Comparison of ENCODE assay signal across 8 cellular contexts in genomic region chr3:171461087-171461917, GRCh38. TPM values are rescaled to one million over a fixed set of nuclear protein-coding genes. Genes with fewer than 3 reads are reported as not detected.
A peak's percentile ranks its signal among the peaks of the same experiment; 100 is the strongest.
DNase-seq lines count a peak whose midpoint lies in the region; ATAC-seq, FAIRE-seq and TF ChIP-seq lines count a peak whose summit lies in the region.

No MANE protein-coding gene starts in this region.

- H3K9me3 ChIP-seq in SK-N-SH = no peaks in the 10 kb centered on the region
- no peaks in the 10 kb centered on the region for H3K9me3 ChIP-seq in liver (ENCODE audit: control insufficient read depth in 4 of 4, low read length in 3 of 4)
- no peaks in the 10 kb centered on the region for H3K9me3 ChIP-seq in stomach smooth muscle (ENCODE audit: control insufficient read depth in 2 of 2, low read length in 2 of 2)

- peak; percentile 23 for ATAC-seq in GM21390 (IDR thresholded peaks at IDR 0.05; ENCODE audit: unreplicated experiment)

- H3K4me3 Mint-ChIP-seq in chondrocyte (ENCODE audit: unreplicated experiment) = peak overlapping the region; percentile 96

- no peak for TF ChIP-seq EP300 in SK-N-SH (IDR thresholded peaks at IDR 0.05; ENCODE audit: borderline replicate concordance in 1 of 2, low read depth in 1 of 2, low read length in 1 of 2)

- no peaks in the 10 kb centered on the region for H3K9me3 Mint-ChIP-seq in chondrocyte (ENCODE audit: low read depth)

- peak overlapping the region; percentile 90 for H3K27ac Mint-ChIP-seq in chondrocyte (ENCODE audit: unreplicated experiment)

- peak overlapping the region; percentile 82 for H3K4me2 ChIP-seq in SK-N-SH

- H3K27me3 ChIP-seq in SK-N-SH (ENCODE audit: insufficient read depth) (no peaks in the 10 kb centered on the region), liver (ENCODE audit: control insufficient read depth in 4 of 4, insufficient read depth in 4 of 4, low read length in 3 of 4) (no peaks in the 10 kb centered on the region), stomach smooth muscle (ENCODE audit: control insufficient read depth in 1 of 2, insufficient read depth in 2 of 2, low read length in 2 of 2) (no peaks in the 10 kb centered on the region)

- DNase-seq in DMS79 treated with DMSO at 0.1 percent for 48 hours (lab: John Stamatoyannopoulos, UW) (peak; percentile 49), HPDE6-E6E7 (ENCODE audit: extremely low spot score) (peak; percentile 14), SK-N-SH (no peak), chondrocyte (ENCODE audit: low spot score) (no peak), frontal cortex (ENCODE audit: low spot score in 2 of 2) (no peak)

- 8% methylated on average over 15 of the region's 22 CpGs for WGBS in SK-N-SH (ENCODE audit: low lambda C conversion rate)
- 4% methylated on average over 22 of the region's 22 CpGs for WGBS in liver

- H3K36me3 Mint-ChIP-seq in chondrocyte (ENCODE audit: low read depth) = no peaks in the 10 kb centered on the region

- no peak for TF ChIP-seq CTCF in SK-N-SH (IDR thresholded peaks at IDR 0.05)
- no peak for TF ChIP-seq CTCF in chondrocyte (IDR thresholded peaks at IDR 0.05)
- no peak for TF ChIP-seq CTCF in liver (IDR thresholded peaks at IDR 0.05; ENCODE audit: low read depth, low read length, missing input control)

- H3F3A ChIP-seq in SK-N-SH (replicated peaks; ENCODE audit: insufficient read depth) = no peaks in the 10 kb centered on the region

- peaks cover 0 to 5% of the 10 kb centered on the region in 2 experiments; a peak in 1 of 4 replicates for H3K4me1 ChIP-seq in SK-N-SH (ENCODE audit: control insufficient read depth in 1 of 2, insufficient read depth in 2 of 2, low read depth in 1 of 2, low read length in 1 of 2)
- H3K4me1 ChIP-seq in liver (ENCODE audit: control insufficient read depth in 4 of 4, insufficient read depth in 4 of 4, low read length in 3 of 4) = peaks cover 4 to 25% (median 12%) of the 10 kb centered on the region in 4 donors
- H3K4me1 ChIP-seq in stomach smooth muscle (ENCODE audit: control insufficient read depth, insufficient read depth, low read length) = peaks cover 23% of the 10 kb centered on the region

- H3K4me3 ChIP-seq in SK-N-SH (ENCODE audit: low read depth in 2 of 2, low read length in 1 of 2) = peak overlapping the region; percentile 80 to 93
- peak overlapping the region; percentile 82 to 93 (median 92) for H3K4me3 ChIP-seq in liver (ENCODE audit: low read depth in 1 of 3, low read length in 3 of 3)
- peak overlapping the region; percentile 83 to 88 for H3K4me3 ChIP-seq in stomach smooth muscle (ENCODE audit: low read length in 2 of 2)

- H3K9me2 ChIP-seq in SK-N-SH = no peaks in the 10 kb centered on the region

- peak overlapping the region; percentile 73 to 85 for H3K27ac ChIP-seq in SK-N-SH (ENCODE audit: low read depth in 2 of 2, low read length in 1 of 2)
- peak overlapping the region in 1 of 2 donors; percentile 17 for H3K27ac ChIP-seq in liver (ENCODE audit: low read depth in 1 of 2, low read length in 2 of 2)
- peak overlapping the region; percentile 76 for H3K27ac ChIP-seq in stomach smooth muscle (ENCODE audit: low read length)

- TF ChIP-seq RAD21 in SK-N-SH (IDR thresholded peaks at IDR 0.05; ENCODE audit: low read length) (no peak), liver (IDR thresholded peaks at IDR 0.05) (no peak)

- POLR2A ChIA-PET in SK-N-SH (lab: Yijun Ruan, JAX) = no interaction called here

- no peak for FAIRE-seq in frontal cortex (lab: Jason Lieb, UNC)

- peak overlapping the region; percentile 73 for H3K9ac ChIP-seq in SK-N-SH
- H3K9ac ChIP-seq in liver (ENCODE audit: low read depth in 1 of 2, low read length in 2 of 2) = peak overlapping the region; percentile 0 to 53
- peak overlapping the region; percentile 45 to 81 for H3K9ac ChIP-seq in stomach smooth muscle (ENCODE audit: low read length in 2 of 2)

- CTCF ChIA-PET in SK-N-SH (lab: Yijun Ruan, JAX) = interaction anchor here (0.8 to 2.1 kb wide), 16 partner anchors 8 to 499 kb away, joined by 3 to 9 read pairs (median 3); no protein-coding TSS in a partner anchor

- H3K27me3 Mint-ChIP-seq in chondrocyte (ENCODE audit: low read depth) = no peaks in the 10 kb centered on the region

- peaks cover 38% of the 10 kb centered on the region for H3K4me1 Mint-ChIP-seq in chondrocyte (ENCODE audit: low read depth)

- peaks cover 49% of the 10 kb centered on the region for H3K79me2 ChIP-seq in SK-N-SH (ENCODE audit: insufficient read depth)

- H3K36me3 ChIP-seq in SK-N-SH (replicated peaks in 1 of 2; ENCODE audit: control insufficient read depth in 1 of 2, insufficient read depth in 2 of 2, low read length in 1 of 2) = no peaks in the 10 kb centered on the region
- H3K36me3 ChIP-seq in liver (ENCODE audit: control insufficient read depth in 4 of 4, insufficient read depth in 3 of 4, low read depth in 1 of 4, low read length in 3 of 4) = no peaks in the 10 kb centered on the region
- no peaks in the 10 kb centered on the region for H3K36me3 ChIP-seq in stomach smooth muscle (ENCODE audit: control insufficient read depth in 2 of 2, insufficient read depth in 2 of 2, low read length in 2 of 2)

- H2AFZ ChIP-seq in SK-N-SH (ENCODE audit: low read depth) = peak overlapping the region; percentile 50

- H4K20me1 ChIP-seq in SK-N-SH (ENCODE audit: insufficient read depth) = peaks cover 6% of the 10 kb centered on the region; the same call in 1 of the 2 replicates

TF ChIP-seq in SK-N-SH, 30 proteins besides CTCF, POLR2A, EP300 and RAD21:
- TF ChIP-seq MAX (IDR thresholded peaks at IDR 0.05; ENCODE audit: low read depth) (peak; percentile 11; the same call in 1 of the 2 replicates), ELF1 (IDR thresholded peaks at IDR 0.05) (no peak), FOXM1 (IDR thresholded peaks at IDR 0.05; ENCODE audit: low read depth) (0 out of 2 replicates have a peak, but pooled peaks have one; percentile 17), RXRA (IDR thresholded peaks at IDR 0.05; ENCODE audit: borderline replicate concordance, low read depth) (0 out of 2 replicates have a peak, but pooled peaks have one; percentile 5)

TF ChIP-seq in liver, 16 proteins besides CTCF, POLR2A, EP300 and RAD21:
- TF ChIP-seq EGR1 (IDR thresholded peaks at IDR 0.05; ENCODE audit: low read depth in 2 of 2) (no peak), ATF3 (IDR thresholded peaks at IDR 0.05) (peak; percentile 34)
TF ChIP-seq in liver: peak in this region for 1.

RNA-seq across cellular contexts. Expression of gene TNIK, which starts 1.1 kb away (rescaled TPM):
- polyA plus RNA-seq in SK-N-SH (2012; rRNA removed) (19.4 and 26.8 TPM in 2 replicates), liver (1 to 10 TPM; 3.7 to 5.7 TPM)
- polyA plus RNA-seq in SK-N-SH (2012; cell fraction: cytosol; rRNA removed) = 19.5 and 21.3 TPM in 2 replicates
- 29.9 and 67.9 TPM in 2 replicates for polyA plus RNA-seq in SK-N-SH (2012; cell fraction: nucleus; rRNA removed)
- total RNA-seq in chondrocyte (16.9 to 18.7 TPM (median 17.5 TPM) in 3 replicates), liver (1 to 10 TPM; 4.8 to 9.8 TPM), frontal cortex (75.4 TPM)

Comparison
In these comparisons a context has a peak if more than half of its experiments do, and no peak if none do; other contexts are left out.
1. DNase-seq: peak in DMS79 treated with DMSO at 0.1 percent for 48 hours (single experiment) and HPDE6-E6E7 (single experiment); none in SK-N-SH (single experiment), chondrocyte (single experiment) and frontal cortex (0 of 2).
2. Peak in every context shown above with its lines, with median percentiles within 50 percentile points of each other: H3K4me3 ChIP-seq and H3K9ac ChIP-seq.